15 cellular contexts compared by ENCODE assay signal in genomic region chr2:24816884-24817283, GRCh38. TPM values are rescaled to one million over a fixed set of nuclear protein-coding genes. Genes with fewer than 3 reads are reported as not detected.
DNase-seq lines count a peak whose midpoint lies in the region; ATAC-seq, FAIRE-seq and TF ChIP-seq lines count a peak whose summit lies in the region.
"Had no signal": no experiment of that assay in that cellular context is flagged by ENCODE, and none has a peak within 500 bp of the region (broad histone marks: within the 10 kb centered on the region; RNA-seq: fewer than 3 reads in every experiment).

No MANE protein-coding gene starts in this region.

- DNase-seq in A549 (ENCODE audit: low read depth in 1 of 2, low spot score in 1 of 2) (no peak), ELR (ENCODE audit: low read depth) (peak; percentile 91), adipocyte (ENCODE audit: low read depth) (peak; percentile 42), hepatic stellate cell (ENCODE audit: low spot score) (peak; percentile 81), G401 (ENCODE audit: low spot score) (no peak), transverse colon (no peak), putamen (ENCODE audit: low spot score) (no peak), dorsolateral prefrontal cortex (no peak)
- DNase-seq: left ventricle myocardium superior, psoas muscle had no signal

- no peak for ATAC-seq in A549
- ATAC-seq: left ventricle myocardium superior had no signal

- H3K4me3 ChIP-seq in A549 (no peak overlapping the region), adipocyte (ENCODE audit: low read length) (no peak overlapping the region), transverse colon (no peak overlapping the region), dorsolateral prefrontal cortex (no peak overlapping the region)
- H3K4me3 ChIP-seq: BLaER1 treated with 17β-estradiol and CSF1 and Interleukin-3, amounts not matched to agents 10 nM and 100 nM; breast epithelium; psoas muscle; thoracic aorta had no signal

- no peak for TF ChIP-seq EP300 in A549 (IDR thresholded peaks at IDR 0.05)
- TF ChIP-seq EP300 in transverse colon (IDR thresholded peaks at IDR 0.05; ENCODE audit: low read depth): no peak

- TF ChIP-seq CTCF in A549 (IDR thresholded peaks at IDR 0.05): no peak
- TF ChIP-seq CTCF in transverse colon (IDR thresholded peaks at IDR 0.05): no peak
- TF ChIP-seq CTCF in dorsolateral prefrontal cortex (IDR thresholded peaks at IDR 0.05 in 54 of 56, conservative IDR thresholded peaks at IDR 0.05 in 2 of 56; ENCODE audit: low read depth in 1 of 56, partially characterized antibody in 56 of 56): no peak

- 70% methylated on average over 4 of the region's 4 CpGs for WGBS in A549 (ENCODE audit: missing lambda C conversion rate)
- WGBS in transverse colon (ENCODE audit: low coverage in 1 of 2), 2 donors: 91 to 95% methylated on average over 4 of the region's 4 CpGs

- in situ Hi-C loops in G401 (cut with HindIII; ENCODE audit: low sequenced_read_pairs): no loop called here
- in situ Hi-C loops in transverse colon (cut with MboI; ENCODE audit: low pct_ligation_motif_present in 1 of 4, low pct_unique_long_range_greater_than_20kb in 1 of 4, low sequenced_read_pairs in 3 of 4): no loop called here

- no peak for TF ChIP-seq POLR2A in A549 (IDR thresholded peaks at IDR 0.05; ENCODE audit: low read length)
- no peak for TF ChIP-seq POLR2A in transverse colon (IDR thresholded peaks at IDR 0.05)

- H3K27ac ChIP-seq in A549: peak overlapping the region in 1 of 2 experiments; percentile 6; a peak in 1 of 6 replicates
- no peak overlapping the region for H3K27ac ChIP-seq in transverse colon
- H3K27ac ChIP-seq in dorsolateral prefrontal cortex: no peak overlapping the region
- H3K27ac ChIP-seq: BLaER1 treated with 17β-estradiol and CSF1 and Interleukin-3, amounts not matched to agents 10 nM and 100 nM; breast epithelium; psoas muscle; RWPE1; thoracic aorta had no signal

- H3K9me3 ChIP-seq in A549: no peaks in the 10 kb centered on the region
- H3K9me3 ChIP-seq in adipocyte (ENCODE audit: control insufficient read depth, low read length): no peaks in the 10 kb centered on the region
- no peaks in the 10 kb centered on the region for H3K9me3 ChIP-seq in transverse colon
- H3K9me3 ChIP-seq: BLaER1 treated with 17β-estradiol and CSF1 and Interleukin-3, amounts not matched to agents 10 nM and 100 nM; breast epithelium; psoas muscle; thoracic aorta had no signal

- intact Hi-C loops in transverse colon (cut with DNase I; ENCODE audit: low total_unique reads): no loop called here
- intact Hi-C loops in dorsolateral prefrontal cortex (cut with DNase I): no loop called here

- no peak for FAIRE-seq in A549 (lab: Jason Lieb, UNC)
- FAIRE-seq: frontal cortex had no signal

- H3K4me1 ChIP-seq in A549: peaks cover 10% of the 10 kb centered on the region
- H3K4me1 ChIP-seq in adipocyte (ENCODE audit: control insufficient read depth, insufficient read depth, low read length): peaks cover 3% of the 10 kb centered on the region
- H3K4me1 ChIP-seq in transverse colon: no peaks in the 10 kb centered on the region
- H3K4me1 ChIP-seq: breast epithelium, psoas muscle had no signal

- H3K9ac ChIP-seq in adipocyte (ENCODE audit: low read length): no peak overlapping the region

- H3K27me3 ChIP-seq in adipocyte (replicated peaks; ENCODE audit: control insufficient read depth, insufficient read depth, low read length): no peaks in the 10 kb centered on the region
- no peaks in the 10 kb centered on the region for H3K27me3 ChIP-seq in transverse colon
- H3K27me3 ChIP-seq in dorsolateral prefrontal cortex: no peaks in the 10 kb centered on the region
- H3K27me3 ChIP-seq: BLaER1 treated with 17β-estradiol and CSF1 and Interleukin-3, amounts not matched to agents 10 nM and 100 nM; breast epithelium had no signal

- no peak for TF ChIP-seq RAD21 in A549 (conservative IDR thresholded peaks at IDR 0.05 in 1 of 2, IDR thresholded peaks at IDR 0.05 in 1 of 2)

- CTCF ChIA-PET in A549 (lab: Yijun Ruan, JAX): interaction anchor here (1.1 to 15.3 kb wide), 4 partner anchors 10 to 410 kb away, joined by 6 to 252 read pairs (median 18); partner anchors contain the start of genes CENPO and PTRHD1

- POLR2A ChIA-PET in A549 (lab: Yijun Ruan, JAX): interaction anchor here (0.6 kb wide), 1 partner anchor 11 kb away, joined by 8 read pairs; no protein-coding TSS in a partner anchor

- no peak overlapping the region for H3K4me2 ChIP-seq in A549

- H3K36me3 ChIP-seq in adipocyte (ENCODE audit: control insufficient read depth, insufficient read depth, low read length, severe bottlenecking) (peaks cover 36% of the 10 kb centered on the region), transverse colon (peaks cover 0 to 4% (median 0%) of the 10 kb centered on the region in 4 donors)
- H3K36me3 ChIP-seq: thoracic aorta had no signal

TF ChIP-seq in A549, 52 proteins besides CTCF, POLR2A, EP300 and RAD21:
- TF ChIP-seq EHF (CRISPR knock-in tag; IDR thresholded peaks at IDR 0.05) (no peak), TFCP2L1 (CRISPR knock-in tag; IDR thresholded peaks at IDR 0.05) (no peak), HES2 (IDR thresholded peaks at IDR 0.05) (no peak), MAFK (IDR thresholded peaks at IDR 0.05; ENCODE audit: partially characterized antibody) (peak; percentile 7), ZC3H11A (IDR thresholded peaks at IDR 0.05) (no peak), PHF8 (IDR thresholded peaks at IDR 0.05; ENCODE audit: borderline replicate concordance, low read depth) (no peak), FOXS1 (CRISPR knock-in tag; IDR thresholded peaks at IDR 0.05) (no peak), RCOR1 (IDR thresholded peaks at IDR 0.05; ENCODE audit: low read depth, low read length) (no peak)

RNA-seq across cellular contexts. Expression of gene CENPO, which starts 23.7 kb away (rescaled TPM):
- 52.4 and 62.0 TPM in 2 replicates for polyA plus RNA-seq in A549 (2011; rRNA removed)
- 42.7 and 51.4 TPM in 2 replicates for polyA plus RNA-seq in A549 (2012; cell fraction: cytosol; rRNA removed)
- polyA plus RNA-seq in A549 (2012; cell fraction: nucleus; rRNA removed): 70.2 and 87.9 TPM in 2 replicates
- 49.1 to 50.3 TPM (median 49.6 TPM) in 3 replicates for polyA plus RNA-seq in A549 (2017; fragmentation: RNase III; extraction: RNeasy Plus Mini Kit Qiagen cat#74134 plus additional on column Dnase treatment)
- 71.9 and 74.3 TPM in 2 replicates for polyA minus RNA-seq in A549 (2011; rRNA and poly(A)+ RNA removed)
- 25.7 and 29.5 TPM in 2 replicates for total RNA-seq in G401 (2014; rRNA removed; shearing (Covaris generic))
- total RNA-seq in transverse colon: 10 to 100 TPM in 2 of 4 donors, 1 to 10 TPM in 2; 6.0 to 13.8 (median 9.6) TPM
- total RNA-seq in dorsolateral prefrontal cortex: 10 to 100 TPM in 27 of 120 experiments, 1 to 10 TPM in 93; 4.9 to 17.9 (median 8.5) TPM

RNA-seq across cellular contexts. Expression of gene PTRHD1, which starts 23.7 kb away (rescaled TPM):
- 86.6 and 141 TPM in 2 replicates for polyA plus RNA-seq in A549 (2011; rRNA removed)
- 103 and 106 TPM in 2 replicates for polyA plus RNA-seq in A549 (2012; cell fraction: cytosol; rRNA removed)
- polyA plus RNA-seq in A549 (2012; cell fraction: nucleus; rRNA removed): 58.7 and 64.0 TPM in 2 replicates
- 42.7 to 47.5 TPM (median 44.9 TPM) in 3 replicates for polyA plus RNA-seq in A549 (2017; fragmentation: RNase III; extraction: RNeasy Plus Mini Kit Qiagen cat#74134 plus additional on column Dnase treatment)
- polyA minus RNA-seq in A549 (2011; rRNA and poly(A)+ RNA removed): 21.7 and 31.9 TPM in 2 replicates
- 53.8 and 74.2 TPM in 2 replicates for total RNA-seq in G401 (2014; rRNA removed; shearing (Covaris generic))
- 10 to 100 TPM; 30.6 to 50.9 (median 40.5) TPM for total RNA-seq in transverse colon
- total RNA-seq in dorsolateral prefrontal cortex: 10 to 100 TPM; 12.2 to 33.9 (median 21.9) TPM

Comparison
In these comparisons a context has a peak if more than half of its experiments do, and no peak if none do; other contexts are left out.
1. DNase-seq: peak in ELR (single experiment), adipocyte (single experiment) and hepatic stellate cell (single experiment); none in A549 (0 of 2), G401 (single experiment), transverse colon (single experiment), putamen (single experiment) and dorsolateral prefrontal cortex (0 of 10).